Comparison of ENCODE assay signal across 7 cellular contexts in genomic region chrX:83845397-83845796, GRCh38. TPM values are rescaled to one million over a fixed set of nuclear protein-coding genes. Genes with fewer than 3 reads are reported as not detected.
DNase-seq lines count a peak whose midpoint lies in the region; ATAC-seq and TF ChIP-seq lines count a peak whose summit lies in the region.

No MANE protein-coding gene starts in this region.

- no peak overlapping the region for H3K27ac ChIP-seq in gastroesophageal sphincter

- WGBS in gastroesophageal sphincter (ENCODE audit: low coverage in 1 of 2), 2 donors = 12 to 19% methylated on average over 2 of the region's 2 CpGs

- TF ChIP-seq CTCF in mucosa of descending colon (IDR thresholded peaks at IDR 0.05) (no peak), gastroesophageal sphincter (IDR thresholded peaks at IDR 0.05) (peak in 1 of 4 experiments; percentile 63)

- no peaks in the 10 kb centered on the region for H3K36me3 ChIP-seq in mucosa of descending colon (ENCODE audit: low read depth)
- no peaks in the 10 kb centered on the region for H3K36me3 ChIP-seq in gastroesophageal sphincter

- ATAC-seq in GM19455 (IDR thresholded peaks at IDR 0.05; ENCODE audit: unreplicated experiment) = peak; percentile 90
- ATAC-seq in HG03280 (IDR thresholded peaks at IDR 0.05; ENCODE audit: unreplicated experiment) = peak; percentile 91
- ATAC-seq in mucosa of descending colon = peak; percentile 65
- ATAC-seq in gastroesophageal sphincter = no peak

- intact Hi-C loops in mucosa of descending colon (cut with DNase I, micrococcal nuclease) = no loop called here

- no peak overlapping the region for H3K4me3 ChIP-seq in mucosa of descending colon
- no peak overlapping the region for H3K4me3 ChIP-seq in gastroesophageal sphincter

- H3K27me3 ChIP-seq in gastroesophageal sphincter = no peaks in the 10 kb centered on the region

- DNase-seq in GM03348 (ENCODE audit: low spot score) (peak; percentile 20), NCI-H748 (lab: John Stamatoyannopoulos, UW; ENCODE audit: unreplicated experiment) (peak; percentile 59), cerebellar cortex (ENCODE audit: low spot score) (peak; percentile 1), mucosa of descending colon (peak in 1 of 3 donors; percentile 1)

- H3K4me1 ChIP-seq in mucosa of descending colon (ENCODE audit: low read depth) (no peaks in the 10 kb centered on the region), gastroesophageal sphincter (no peaks in the 10 kb centered on the region)

- H3K9me3 ChIP-seq in mucosa of descending colon (no peaks in the 10 kb centered on the region), gastroesophageal sphincter (no peaks in the 10 kb centered on the region)

- TF ChIP-seq EP300 in gastroesophageal sphincter (IDR thresholded peaks at IDR 0.05) = no peak

- TF ChIP-seq POLR2A in gastroesophageal sphincter (IDR thresholded peaks at IDR 0.05) = no peak

RNA-seq across cellular contexts. Expression of gene CYLC1, which starts 15.5 kb away (rescaled TPM):
- total RNA-seq in mucosa of descending colon (not detected), gastroesophageal sphincter (not detected)
